1 cellular context compared by ENCODE assay signal in genomic region chr16:19853973-19854876, GRCh38.
TF ChIP-seq lines count a peak whose summit lies in the region.

No MANE protein-coding gene starts in this region.

TF ChIP-seq in SK-N-SH, 30 proteins besides CTCF, POLR2A, EP300 and RAD21:
- TF ChIP-seq REST (IDR thresholded peaks at IDR 0.05; ENCODE audit: low read depth, low read length) = no peak
- no peak for TF ChIP-seq RXRA (IDR thresholded peaks at IDR 0.05; ENCODE audit: borderline replicate concordance, low read depth)
- TF ChIP-seq POLR2AphosphoS5 (IDR thresholded peaks at IDR 0.05; ENCODE audit: low read depth, low read length) = no peak
- no peak for TF ChIP-seq USF1 (IDR thresholded peaks at IDR 0.05; ENCODE audit: borderline replicate concordance, low read depth)
- no peak for TF ChIP-seq ELF1 (IDR thresholded peaks at IDR 0.05)
- TF ChIP-seq YY1 (IDR thresholded peaks at IDR 0.05; ENCODE audit: low read depth) = no peak
- no peak for TF ChIP-seq TAF1 (IDR thresholded peaks at IDR 0.05; ENCODE audit: borderline replicate concordance, low read depth, low read length)
